13 cellular contexts compared by ENCODE assay signal in genomic region chrX:78123190-78123589, GRCh38. TPM values are rescaled to one million over a fixed set of nuclear protein-coding genes. Genes with fewer than 3 reads are reported as not detected.
A peak's percentile ranks its signal among the peaks of the same experiment; 100 is the strongest.
DNase-seq lines count a peak whose midpoint lies in the region; ATAC-seq, FAIRE-seq and TF ChIP-seq lines count a peak whose summit lies in the region.
"Had no signal": no experiment of that assay in that cellular context is flagged by ENCODE, and none has a peak within 500 bp of the region (broad histone marks: within the 10 kb centered on the region; RNA-seq: fewer than 3 reads in every experiment).

No MANE protein-coding gene starts in this region.

- H3K27ac Mint-ChIP-seq in activated T-helper 1 cell treated with anti-CD3 and anti-CD28 coated beads, Interleukin-12 subunit alpha, Interleukin-12 subunit beta, Interleukin-2, Interleukin-4 antibody, amounts not matched to agents 30 ng/mL and 10 ng/mL and 1 ng/mL, durations not matched to agents 14 hours and 24 hours and 36 hours: peak overlapping the region; percentile 78
- H3K27ac Mint-ChIP-seq: dendritic cell treated with granulocyte-macrophage colony-stimulating factor and Interleukin-4, amounts not matched to agents 40 ng/mL and 50 ng/mL, for 4 days; memory B cell had no signal

- intact Hi-C loops in activated T-helper 1 cell treated with anti-CD3 and anti-CD28 coated beads, Interleukin-12 subunit alpha, Interleukin-12 subunit beta, Interleukin-2, Interleukin-4 antibody, amounts not matched to agents 30 ng/mL and 10 ng/mL and 1 ng/mL, durations not matched to agents 14 hours and 24 hours and 36 hours (cut with micrococcal nuclease): loop anchor here (2.0 to 5.0 kb wide), 3 partner anchors 14 to 394 kb away; no protein-coding TSS in a partner anchor

- peak; percentile 73 for FAIRE-seq in H54 (lab: Jason Lieb, UNC)

- H3K4me3 Mint-ChIP-seq in activated T-helper 1 cell treated with anti-CD3 and anti-CD28 coated beads, Interleukin-12 subunit alpha, Interleukin-12 subunit beta, Interleukin-2, Interleukin-4 antibody, amounts not matched to agents 30 ng/mL and 10 ng/mL and 1 ng/mL, durations not matched to agents 14 hours and 24 hours and 36 hours: no peak overlapping the region
- H3K4me3 Mint-ChIP-seq: dendritic cell treated with granulocyte-macrophage colony-stimulating factor and Interleukin-4, amounts not matched to agents 40 ng/mL and 50 ng/mL, for 4 days; memory B cell had no signal

- H3K36me3 Mint-ChIP-seq in activated T-helper 1 cell treated with anti-CD3 and anti-CD28 coated beads, Interleukin-12 subunit alpha, Interleukin-12 subunit beta, Interleukin-2, Interleukin-4 antibody, amounts not matched to agents 30 ng/mL and 10 ng/mL and 1 ng/mL, durations not matched to agents 14 hours and 24 hours and 36 hours (ENCODE audit: low read depth): peaks cover 55% of the 10 kb centered on the region

- no peak overlapping the region for H3K4me3 ChIP-seq in AG10803 (ENCODE audit: low read length)

- DNase-seq in AG10803 (ENCODE audit: low read depth) (peak; percentile 29), H54 (ENCODE audit: insufficient read length, low spot score) (no peak), glomerular visceral epithelial cell (ENCODE audit: extremely low spot score) (peak; percentile 41), DMS53 (lab: John Stamatoyannopoulos, UW) (no peak), ecto neural progenitor cell (ENCODE audit: low spot score) (no peak), MV-4-11 (lab: John Stamatoyannopoulos, UW) (no peak)
- DNase-seq in activated T-helper 1 cell treated with anti-CD3 and anti-CD28 coated beads, Interleukin-12 subunit alpha, Interleukin-12 subunit beta, Interleukin-2, Interleukin-4 antibody, amounts not matched to agents 30 ng/mL and 10 ng/mL and 1 ng/mL, durations not matched to agents 14 hours and 24 hours and 36 hours (ENCODE audit: low spot score): no peak
- DNase-seq: head of caudate nucleus, NCI-H2227 treated with DMSO at 0.1 percent for 48 hours, SHP77 treated with DMSO at 0.1 percent for 48 hours had no signal

- no peak for TF ChIP-seq CTCF in AG10803 (conservative IDR thresholded peaks at IDR 0.05; ENCODE audit: low read length)

- no peak for TF ChIP-seq POLR2A in H54 (IDR thresholded peaks at IDR 0.05; ENCODE audit: low read depth, low read length)

- H3K27me3 Mint-ChIP-seq in activated T-helper 1 cell treated with anti-CD3 and anti-CD28 coated beads, Interleukin-12 subunit alpha, Interleukin-12 subunit beta, Interleukin-2, Interleukin-4 antibody, amounts not matched to agents 30 ng/mL and 10 ng/mL and 1 ng/mL, durations not matched to agents 14 hours and 24 hours and 36 hours (ENCODE audit: insufficient read depth): no peaks in the 10 kb centered on the region
- H3K27me3 Mint-ChIP-seq: dendritic cell treated with granulocyte-macrophage colony-stimulating factor and Interleukin-4, amounts not matched to agents 40 ng/mL and 50 ng/mL, for 4 days; memory B cell had no signal

- H3K4me1 Mint-ChIP-seq in activated T-helper 1 cell treated with anti-CD3 and anti-CD28 coated beads, Interleukin-12 subunit alpha, Interleukin-12 subunit beta, Interleukin-2, Interleukin-4 antibody, amounts not matched to agents 30 ng/mL and 10 ng/mL and 1 ng/mL, durations not matched to agents 14 hours and 24 hours and 36 hours (ENCODE audit: low read depth): peaks cover 32% of the 10 kb centered on the region

- H3K9me3 Mint-ChIP-seq in activated T-helper 1 cell treated with anti-CD3 and anti-CD28 coated beads, Interleukin-12 subunit alpha, Interleukin-12 subunit beta, Interleukin-2, Interleukin-4 antibody, amounts not matched to agents 30 ng/mL and 10 ng/mL and 1 ng/mL, durations not matched to agents 14 hours and 24 hours and 36 hours: no peaks in the 10 kb centered on the region
- H3K9me3 Mint-ChIP-seq: dendritic cell treated with granulocyte-macrophage colony-stimulating factor and Interleukin-4, amounts not matched to agents 40 ng/mL and 50 ng/mL, for 4 days; memory B cell had no signal

- ATAC-seq in HG02642 (IDR thresholded peaks at IDR 0.05; ENCODE audit: poor library complexity, unreplicated experiment): no peak

RNA-seq across cellular contexts. Expression of gene TAF9B, which starts 16.3 kb away (rescaled TPM):
- total RNA-seq in activated T-helper 1 cell treated with anti-CD3 and anti-CD28 coated beads, Interleukin-12 subunit alpha, Interleukin-12 subunit beta, Interleukin-2, Interleukin-4 antibody, amounts not matched to agents 30 ng/mL and 10 ng/mL and 1 ng/mL, durations not matched to agents 14 hours and 24 hours and 36 hours: 14.9 and 15.0 TPM in 2 replicates

RNA-seq across cellular contexts. Expression of gene PGK1, which starts 19.1 kb away (rescaled TPM):
- 799 and 814 TPM in 2 replicates for total RNA-seq in activated T-helper 1 cell treated with anti-CD3 and anti-CD28 coated beads, Interleukin-12 subunit alpha, Interleukin-12 subunit beta, Interleukin-2, Interleukin-4 antibody, amounts not matched to agents 30 ng/mL and 10 ng/mL and 1 ng/mL, durations not matched to agents 14 hours and 24 hours and 36 hours

Comparison
In these comparisons a context has a peak if more than half of its experiments do, and no peak if none do; other contexts are left out.
1. DNase-seq: peak in AG10803 (single experiment) and glomerular visceral epithelial cell (single experiment); none in H54 (single experiment), activated T-helper 1 cell treated with anti-CD3 and anti-CD28 coated beads, Interleukin-12 subunit alpha, Interleukin-12 subunit beta, Interleukin-2, Interleukin-4 antibody, amounts not matched to agents 30 ng/mL and 10 ng/mL and 1 ng/mL, durations not matched to agents 14 hours and 24 hours and 36 hours (single experiment), DMS53 (single experiment), ecto neural progenitor cell (single experiment) and MV-4-11 (single experiment).